22 cellular contexts compared by ENCODE assay signal in genomic region chr10:24495666-24496065, GRCh38.
DNase-seq lines count a peak whose midpoint lies in the region; ATAC-seq and TF ChIP-seq lines count a peak whose summit lies in the region.
"Had no signal": no experiment of that assay in that cellular context is flagged by ENCODE, and none has a peak within 500 bp of the region (broad histone marks: within the 10 kb centered on the region; RNA-seq: fewer than 3 reads in every experiment).

No MANE protein-coding gene starts in this region.

- no peak overlapping the region for H3K4me2 ChIP-seq in mammary epithelial cell (ENCODE audit: insufficient read depth, low read depth, low read length)
- H3K4me2 ChIP-seq: BLaER1 treated with 17β-estradiol and CSF1 and Interleukin-3, amounts not matched to agents 10 nM and 100 nM had no signal

- no peak overlapping the region for H3K4me3 ChIP-seq in breast epithelium
- H3K4me3 ChIP-seq in mammary epithelial cell (replicated peaks in 1 of 3; ENCODE audit: insufficient read depth in 1 of 3, low read depth in 2 of 3, low read length in 3 of 3) = no peak overlapping the region
- no peak overlapping the region for H3K4me3 ChIP-seq in mucosa of descending colon
- H3K4me3 ChIP-seq: BLaER1 treated with 17β-estradiol and CSF1 and Interleukin-3, amounts not matched to agents 10 nM and 100 nM; GM12878; GM23248 had no signal

- H3K9me3 ChIP-seq in breast epithelium = no peaks in the 10 kb centered on the region
- no peaks in the 10 kb centered on the region for H3K9me3 ChIP-seq in mammary epithelial cell (replicated peaks; ENCODE audit: insufficient read depth, low read length)
- H3K9me3 ChIP-seq in mucosa of descending colon = no peaks in the 10 kb centered on the region
- H3K9me3 ChIP-seq: BLaER1 treated with 17β-estradiol and CSF1 and Interleukin-3, amounts not matched to agents 10 nM and 100 nM had no signal

- H3K27ac Mint-ChIP-seq in WTC11 = peak overlapping the region; percentile 9; the same call in 1 of the 2 replicates
- peak overlapping the region; percentile 84 for H3K27ac Mint-ChIP-seq in mesothelial cell of epicardium
- no peak overlapping the region for H3K27ac Mint-ChIP-seq in activated naive CD4-positive, alpha-beta T cell treated with anti-CD3 and anti-CD28 coated beads, Interleukin-2, amount 50 U/mL, for 72 hours
- H3K27ac Mint-ChIP-seq: B cell; CD4-positive, CD25-positive, alpha-beta regulatory T cell had no signal

- no TSS peak for BruUV-seq in mammary epithelial cell (replicated peaks; lab: Mats Ljungman, UMichigan)

- CTCF ChIA-PET in mammary epithelial cell (lab: Charles Lee; ENCODE audit: low non-redundant PET) (no interaction called here), WTC11 (lab: Charles Lee) (no interaction called here)

- ATAC-seq in WTC11 (no peak), mucosa of descending colon (no peak)
- no peak for ATAC-seq in activated naive CD4-positive, alpha-beta T cell treated with anti-CD3 and anti-CD28 coated beads, Interleukin-2, amount 50 U/mL, for 72 hours
- ATAC-seq: GM12878, HepG2 had no signal

- WGBS in mammary epithelial cell (ENCODE audit: low coverage, missing lambda C conversion rate) = 79% methylated on average over 3 of the region's 3 CpGs

- H3K27me3 ChIP-seq in breast epithelium = no peaks in the 10 kb centered on the region
- no peaks in the 10 kb centered on the region for H3K27me3 ChIP-seq in mammary epithelial cell (ENCODE audit: insufficient read depth, low read length)
- H3K27me3 ChIP-seq: BLaER1 treated with 17β-estradiol and CSF1 and Interleukin-3, amounts not matched to agents 10 nM and 100 nM had no signal

- POLR2A ChIA-PET in WTC11 (lab: Charles Lee) = no interaction called here

- no peak for TF ChIP-seq CTCF in breast epithelium (IDR thresholded peaks at IDR 0.05)
- no peak for TF ChIP-seq CTCF in mammary epithelial cell (conservative IDR thresholded peaks at IDR 0.05 in 1 of 2, IDR thresholded peaks at IDR 0.05 in 1 of 2; ENCODE audit: extremely low read depth in 1 of 2, insufficient read depth in 1 of 2, low read depth in 1 of 2, low read length in 2 of 2)
- TF ChIP-seq CTCF in WTC11 (IDR thresholded peaks at IDR 0.05) = no peak
- no peak for TF ChIP-seq CTCF in mesothelial cell of epicardium (IDR thresholded peaks at IDR 0.05; ENCODE audit: unreplicated experiment)
- TF ChIP-seq CTCF in mucosa of descending colon (IDR thresholded peaks at IDR 0.05) = no peak

- H3K27ac ChIP-seq in breast epithelium (peak overlapping the region; percentile 13 to 18), mammary epithelial cell (ENCODE audit: insufficient read depth, low read depth, low read length) (no peak overlapping the region)
- H3K27ac ChIP-seq: BLaER1 treated with 17β-estradiol and CSF1 and Interleukin-3, amounts not matched to agents 10 nM and 100 nM; GM23248 had no signal

- no peaks in the 10 kb centered on the region for H4K20me1 ChIP-seq in mammary epithelial cell (ENCODE audit: insufficient read depth, low read length)

- no peaks in the 10 kb centered on the region for H3K27me3 Mint-ChIP-seq in WTC11 (ENCODE audit: low read depth)
- H3K27me3 Mint-ChIP-seq in mesothelial cell of epicardium (ENCODE audit: low read depth) = no peaks in the 10 kb centered on the region
- H3K27me3 Mint-ChIP-seq: CD4-positive, CD25-positive, alpha-beta regulatory T cell had no signal

- H3K4me1 Mint-ChIP-seq in WTC11 (peaks cover 22% of the 10 kb centered on the region), mesothelial cell of epicardium (peaks cover 8% of the 10 kb centered on the region)
- H3K4me1 Mint-ChIP-seq: B cell; CD4-positive, CD25-positive, alpha-beta regulatory T cell; CD8-positive, alpha-beta memory T cell had no signal

- H3K4me3 Mint-ChIP-seq in WTC11 = no peak overlapping the region
- no peak overlapping the region for H3K4me3 Mint-ChIP-seq in mesothelial cell of epicardium
- H3K4me3 Mint-ChIP-seq: B cell; CD4-positive, CD25-positive, alpha-beta regulatory T cell; CD8-positive, alpha-beta memory T cell had no signal

- TF ChIP-seq POLR2A in breast epithelium (IDR thresholded peaks at IDR 0.05) = no peak

- dilution Hi-C loops in mammary epithelial cell (cut with HindIII; ENCODE audit: low sequenced_read_pairs) = no loop called here

- H3K79me2 ChIP-seq in mammary epithelial cell (ENCODE audit: insufficient read depth, low read length) = peaks cover 18% of the 10 kb centered on the region

- no peak for DNase-seq in breast epithelium (ENCODE audit: low spot score in 2 of 2)
- no peak for DNase-seq in mammary epithelial cell
- DNase-seq in WTC11 (ENCODE audit: low spot score) = no peak
- no peak for DNase-seq in mesothelial cell of epicardium (ENCODE audit: low spot score in 2 of 2, unreplicated experiment in 2 of 2)
- no peak for DNase-seq in NCI-H510A (lab: John Stamatoyannopoulos, UW)
- DNase-seq in mucosa of descending colon = no peak
- no peak for DNase-seq in activated naive CD4-positive, alpha-beta T cell treated with anti-CD3 and anti-CD28 coated beads, Interleukin-2, amount 50 U/mL, for 72 hours (ENCODE audit: low spot score in 2 of 2)
- DNase-seq in activated naive CD4-positive, alpha-beta T cell (lab: John Stamatoyannopoulos, UW) = no peak
- DNase-seq: 8988T; CD4-positive, CD25-positive, alpha-beta regulatory T cell; CD8-positive, alpha-beta memory T cell; COR-L47; DMS 273 treated with DMSO at 0.1 percent for 48 hours; DMS53; DND-41; EL; GM23248; H7 had no signal

- H3K36me3 ChIP-seq in breast epithelium (no peaks in the 10 kb centered on the region), mammary epithelial cell (ENCODE audit: insufficient read depth, low read length) (peaks cover 5% of the 10 kb centered on the region), mucosa of descending colon (ENCODE audit: low read depth) (no peaks in the 10 kb centered on the region)

- H3K9ac ChIP-seq in mammary epithelial cell (ENCODE audit: insufficient read depth, low read length) = no peak overlapping the region
- H3K9ac ChIP-seq: BLaER1 treated with 17β-estradiol and CSF1 and Interleukin-3, amounts not matched to agents 10 nM and 100 nM; GM23248 had no signal

- H2AFZ ChIP-seq in mammary epithelial cell (ENCODE audit: low read depth, low read length) = no peak overlapping the region
- H2AFZ ChIP-seq: GM23248 had no signal

- H3K9me3 Mint-ChIP-seq in WTC11 (no peaks in the 10 kb centered on the region), mesothelial cell of epicardium (no peaks in the 10 kb centered on the region)
- H3K9me3 Mint-ChIP-seq in activated naive CD4-positive, alpha-beta T cell treated with anti-CD3 and anti-CD28 coated beads, Interleukin-2, amount 50 U/mL, for 72 hours = no peaks in the 10 kb centered on the region
- H3K9me3 Mint-ChIP-seq: CD8-positive, alpha-beta memory T cell had no signal

- intact Hi-C loops in breast epithelium (cut with DNase I; ENCODE audit: low total_unique reads) (no loop called here), mammary epithelial cell (cut with micrococcal nuclease) (no loop called here), mucosa of descending colon (cut with DNase I, micrococcal nuclease) (no loop called here)

- in situ Hi-C loops in mammary epithelial cell (cut with MboI; ENCODE audit: low sequenced_read_pairs in 2 of 2) = no loop called here

- H3K4me1 ChIP-seq in breast epithelium (peaks cover 0 to 6% of the 10 kb centered on the region in 2 donors), mammary epithelial cell (ENCODE audit: insufficient read depth, low read length) (peaks cover 12% of the 10 kb centered on the region), mucosa of descending colon (ENCODE audit: low read depth) (peaks cover 24% of the 10 kb centered on the region)

- H3K36me3 Mint-ChIP-seq in WTC11 (0 out of 2 replicates have a peak, but pooled peaks cover 5% of the 10 kb centered on the region), mesothelial cell of epicardium (peaks cover 50% of the 10 kb centered on the region)
- H3K36me3 Mint-ChIP-seq in activated naive CD4-positive, alpha-beta T cell treated with anti-CD3 and anti-CD28 coated beads, Interleukin-2, amount 50 U/mL, for 72 hours = no peaks in the 10 kb centered on the region
- H3K36me3 Mint-ChIP-seq: CD4-positive, CD25-positive, alpha-beta regulatory T cell; CD8-positive, alpha-beta memory T cell had no signal

TF ChIP-seq in WTC11, 78 proteins besides CTCF, POLR2A, EP300 and RAD21 (continues in another document):
- TF ChIP-seq IRF1 (CRISPR knock-in tag; IDR thresholded peaks at IDR 0.05) (no peak), ARID4B (CRISPR knock-in tag; IDR thresholded peaks at IDR 0.05; ENCODE audit: borderline replicate concordance) (no peak)

Comparison
In these comparisons a context has a peak if more than half of its experiments do, and no peak if none do; other contexts are left out.
1. H3K27ac Mint-ChIP-seq: peak in WTC11 (single experiment) and mesothelial cell of epicardium (single experiment); none in activated naive CD4-positive, alpha-beta T cell treated with anti-CD3 and anti-CD28 coated beads, Interleukin-2, amount 50 U/mL, for 72 hours (0 of 2).